In genomic region chr16:23145186-23145585, GRCh38 we compare ENCODE assay signal across 13 cellular contexts. TPM values are rescaled to one million over a fixed set of nuclear protein-coding genes. Genes with fewer than 3 reads are reported as not detected.
DNase-seq lines count a peak whose midpoint lies in the region; ATAC-seq and TF ChIP-seq lines count a peak whose summit lies in the region.
"Had no signal": no experiment of that assay in that cellular context is flagged by ENCODE, and none has a peak within 500 bp of the region (broad histone marks: within the 10 kb centered on the region; RNA-seq: fewer than 3 reads in every experiment).

No MANE protein-coding gene starts in this region.

- no TSS peak for BruUV-seq in Panc1 (replicated peaks; lab: Mats Ljungman, UMichigan)
- no TSS peak for BruUV-seq in Caco-2 (replicated peaks; lab: Mats Ljungman, UMichigan)

- peaks cover 5% of the 10 kb centered on the region; the same call in 1 of the 3 replicates for H3K36me3 Mint-ChIP-seq in GM23338 (ENCODE audit: low read depth)
- H3K36me3 Mint-ChIP-seq in stimulated activated effector memory CD8-positive, alpha-beta T cell treated with anti-CD3 and anti-CD28 coated beads, Interleukin-12 subunit alpha, Interleukin-12 subunit beta, amount 100 ng/mL, for 72 hours: peaks cover 11% of the 10 kb centered on the region
- peaks cover 5% of the 10 kb centered on the region for H3K36me3 Mint-ChIP-seq in Caco-2 (ENCODE audit: insufficient read depth, unreplicated experiment)

- CTCF ChIA-PET in Panc1 (lab: Charles Lee) (no interaction called here), Caco-2 (lab: Charles Lee) (no interaction called here)

- peak; percentile 55 for DNase-seq in GM23338 (ENCODE audit: low spot score)
- DNase-seq in Panc1 (ENCODE audit: low read depth, low spot score): no peak
- peak; percentile 75 for DNase-seq in epithelial cell of esophagus (ENCODE audit: low read depth)
- DNase-seq in stimulated activated effector memory CD8-positive, alpha-beta T cell treated with anti-CD3 and anti-CD28 coated beads, Interleukin-12 subunit alpha, Interleukin-12 subunit beta, amount 100 ng/mL, for 72 hours (ENCODE audit: low spot score in 2 of 2): peak in 1 of 2 donors; percentile 22
- no peak for DNase-seq in NCI-H2081 treated with DMSO at 0.1 percent for 48 hours (lab: John Stamatoyannopoulos, UW)
- no peak for DNase-seq in Caco-2
- DNase-seq: activated CD4-positive, alpha-beta memory T cell treated with anti-CD3 and anti-CD28 coated beads, Interleukin-2, amount 10 ng/mL, durations not matched to agents 7 days and 5 days; activated naive CD4-positive, alpha-beta T cell treated with Interleukin-2 at 50 U/mL for 16 hours; colonic mucosa; stimulated activated CD4-positive, alpha-beta T cell treated with anti-CD3 and anti-CD28 coated beads, Interleukin-1b, Interleukin-23, amount 100 ng/mL, for 48 hours; stimulated activated naive B cell treated with anti-CD40 and anti-IgM and Interleukin-4, amounts not matched to agents 10 μg/mL and 1 μg/mL and 100 μg/mL, for 72 hours had no signal

- H3K9me3 Mint-ChIP-seq in GM23338: no peaks in the 10 kb centered on the region; the same call in 2 of the 3 replicates
- no peaks in the 10 kb centered on the region for H3K9me3 Mint-ChIP-seq in stimulated activated effector memory CD8-positive, alpha-beta T cell treated with anti-CD3 and anti-CD28 coated beads, Interleukin-12 subunit alpha, Interleukin-12 subunit beta, amount 100 ng/mL, for 72 hours
- H3K9me3 Mint-ChIP-seq in Caco-2 (ENCODE audit: unreplicated experiment): no peaks in the 10 kb centered on the region
- H3K9me3 Mint-ChIP-seq: activated CD4-positive, alpha-beta memory T cell treated with anti-CD3 and anti-CD28 coated beads, Interleukin-2, amount 10 ng/mL, durations not matched to agents 7 days and 5 days; stimulated activated naive B cell treated with anti-CD40 and anti-IgM and Interleukin-4, amounts not matched to agents 10 μg/mL and 1 μg/mL and 100 μg/mL, for 72 hours had no signal

- H3K4me2 ChIP-seq in GM23338: peak overlapping the region; percentile 72

- H3K27ac Mint-ChIP-seq in GM23338 (no peak overlapping the region; the same call in 1 of the 2 replicates), Caco-2 (ENCODE audit: unreplicated experiment) (no peak overlapping the region)
- H3K27ac Mint-ChIP-seq in stimulated activated effector memory CD8-positive, alpha-beta T cell treated with anti-CD3 and anti-CD28 coated beads, Interleukin-12 subunit alpha, Interleukin-12 subunit beta, amount 100 ng/mL, for 72 hours: peak overlapping the region; percentile 7
- H3K27ac Mint-ChIP-seq: activated CD4-positive, alpha-beta memory T cell treated with anti-CD3 and anti-CD28 coated beads, Interleukin-2, amount 10 ng/mL, durations not matched to agents 7 days and 5 days; stimulated activated naive B cell treated with anti-CD40 and anti-IgM and Interleukin-4, amounts not matched to agents 10 μg/mL and 1 μg/mL and 100 μg/mL, for 72 hours had no signal

- ATAC-seq in GM23338: peak; percentile 8; the same call in 2 of the 3 replicates
- no peak for ATAC-seq in Panc1
- no peak for ATAC-seq in stimulated activated effector memory CD8-positive, alpha-beta T cell treated with anti-CD3 and anti-CD28 coated beads, Interleukin-12 subunit alpha, Interleukin-12 subunit beta, amount 100 ng/mL, for 72 hours
- ATAC-seq in HG02885 (IDR thresholded peaks at IDR 0.05; ENCODE audit: poor library complexity, unreplicated experiment): no peak
- ATAC-seq: stimulated activated naive B cell treated with anti-CD40 and anti-IgM and Interleukin-4, amounts not matched to agents 10 μg/mL and 1 μg/mL and 100 μg/mL, for 72 hours had no signal

- H3K36me3 ChIP-seq in GM23338 (ENCODE audit: insufficient read depth) (no peaks in the 10 kb centered on the region), Panc1 (ENCODE audit: control insufficient read depth, insufficient read depth, low read length) (no peaks in the 10 kb centered on the region; the same call in 1 of the 2 replicates), Caco-2 (ENCODE audit: control insufficient read depth, insufficient read depth, low read length) (no peaks in the 10 kb centered on the region)
- H3K36me3 ChIP-seq: colonic mucosa had no signal

- no peak for TF ChIP-seq CTCF in GM23338 (conservative IDR thresholded peaks at IDR 0.05; ENCODE audit: low read depth in 2 of 2)
- TF ChIP-seq CTCF in Panc1 (IDR thresholded peaks at IDR 0.05): no peak
- no peak for TF ChIP-seq CTCF in epithelial cell of esophagus (IDR thresholded peaks at IDR 0.05; ENCODE audit: insufficient read depth, low read depth, low read length, missing control alignments)
- TF ChIP-seq CTCF in Caco-2 (IDR thresholded peaks at IDR 0.05; ENCODE audit: insufficient read depth in 1 of 2, low read depth in 1 of 2, low read length in 1 of 2, severe bottlenecking in 1 of 2, unreplicated experiment in 1 of 2): no peak

- peaks cover 36% of the 10 kb centered on the region for H4K20me1 ChIP-seq in GM23338 (replicated peaks; ENCODE audit: insufficient read depth)

- intact Hi-C loops in Panc1 (cut with micrococcal nuclease; ENCODE audit: unreplicated experiment) (no loop called here), Caco-2 (cut with micrococcal nuclease; ENCODE audit: unreplicated experiment) (loop anchor here (5.0 kb wide), 1 partner anchor 63 kb away; no protein-coding TSS in a partner anchor)

- no peaks in the 10 kb centered on the region for H3K9me2 ChIP-seq in GM23338 (ENCODE audit: insufficient read depth)

- H3K9me3 ChIP-seq in Panc1 (ENCODE audit: control insufficient read depth, insufficient read depth, low read depth, low read length): no peaks in the 10 kb centered on the region
- H3K9me3 ChIP-seq in Caco-2: no peaks in the 10 kb centered on the region
- H3K9me3 ChIP-seq: colonic mucosa had no signal

- H3K4me1 Mint-ChIP-seq in GM23338 (peaks cover 46% of the 10 kb centered on the region), Caco-2 (ENCODE audit: low read depth, unreplicated experiment) (no peaks in the 10 kb centered on the region)
- peaks cover 23% of the 10 kb centered on the region for H3K4me1 Mint-ChIP-seq in stimulated activated effector memory CD8-positive, alpha-beta T cell treated with anti-CD3 and anti-CD28 coated beads, Interleukin-12 subunit alpha, Interleukin-12 subunit beta, amount 100 ng/mL, for 72 hours

- H3K27me3 ChIP-seq in GM23338 (ENCODE audit: insufficient read depth) (no peaks in the 10 kb centered on the region; the same call in 1 of the 2 replicates), Panc1 (ENCODE audit: control insufficient read depth, insufficient read depth, low read length) (no peaks in the 10 kb centered on the region), Caco-2 (replicated peaks; ENCODE audit: control insufficient read depth, insufficient read depth, low read length) (no peaks in the 10 kb centered on the region)
- H3K27me3 ChIP-seq: colonic mucosa had no signal

- no peak overlapping the region for H2AFZ ChIP-seq in GM23338

- in situ Hi-C loops in Panc1 (cut with HindIII; ENCODE audit: low pct_unique_long_range_greater_than_20kb, low sequenced_read_pairs): no loop called here

- POLR2A ChIA-PET in Panc1 (lab: Charles Lee) (interaction anchor here (0.7 kb wide), 1 partner anchor 789 kb away, joined by 3 read pairs; no protein-coding TSS in a partner anchor), Caco-2 (lab: Charles Lee) (no interaction called here)

- no peaks in the 10 kb centered on the region for H3F3A ChIP-seq in GM23338 (replicated peaks; ENCODE audit: low read depth)

- peak overlapping the region; percentile 12; the same call in 1 of the 2 replicates for H3K27ac ChIP-seq in GM23338 (ENCODE audit: low read depth)
- H3K27ac ChIP-seq in Panc1 (ENCODE audit: low read length): peak overlapping the region; percentile 68
- H3K27ac ChIP-seq: colonic mucosa had no signal

- peaks cover 44% of the 10 kb centered on the region for H3K4me1 ChIP-seq in GM23338 (ENCODE audit: insufficient read depth)
- peaks cover 53% of the 10 kb centered on the region for H3K4me1 ChIP-seq in Panc1 (ENCODE audit: control insufficient read depth, insufficient read depth, low read length)
- peaks cover 20% of the 10 kb centered on the region for H3K4me1 ChIP-seq in Caco-2

- H3K4me3 ChIP-seq in GM23338 (peak overlapping the region; percentile 16; the same call in 1 of the 2 replicates), Panc1 (ENCODE audit: low read depth in 2 of 2, low read length in 2 of 2) (0 out of 4 replicates have a peak overlapping the region, but pooled peaks of 1 of the 2 experiments have one; percentile 0), epithelial cell of esophagus (ENCODE audit: low read length) (peak overlapping the region; percentile 6), Caco-2 (ENCODE audit: low read depth, low read length) (no peak overlapping the region)
- H3K4me3 ChIP-seq: colonic mucosa had no signal

- H3K27me3 Mint-ChIP-seq in GM23338 (ENCODE audit: insufficient read depth, low read depth, poor library complexity) (peaks cover 6% of the 10 kb centered on the region), Caco-2 (ENCODE audit: insufficient read depth, unreplicated experiment) (no peaks in the 10 kb centered on the region)
- H3K27me3 Mint-ChIP-seq: stimulated activated naive B cell treated with anti-CD40 and anti-IgM and Interleukin-4, amounts not matched to agents 10 μg/mL and 1 μg/mL and 100 μg/mL, for 72 hours had no signal

- peaks cover 81% of the 10 kb centered on the region for H3K79me2 ChIP-seq in GM23338 (replicated peaks; ENCODE audit: insufficient read depth)

- H3K4me3 Mint-ChIP-seq in GM23338 (peak overlapping the region; percentile 37), Caco-2 (ENCODE audit: unreplicated experiment) (no peak overlapping the region)
- H3K4me3 Mint-ChIP-seq in stimulated activated effector memory CD8-positive, alpha-beta T cell treated with anti-CD3 and anti-CD28 coated beads, Interleukin-12 subunit alpha, Interleukin-12 subunit beta, amount 100 ng/mL, for 72 hours: no peak overlapping the region
- H3K4me3 Mint-ChIP-seq: activated CD4-positive, alpha-beta memory T cell treated with anti-CD3 and anti-CD28 coated beads, Interleukin-2, amount 10 ng/mL, durations not matched to agents 7 days and 5 days; stimulated activated naive B cell treated with anti-CD40 and anti-IgM and Interleukin-4, amounts not matched to agents 10 μg/mL and 1 μg/mL and 100 μg/mL, for 72 hours had no signal

TF ChIP-seq in GM23338, 12 proteins besides CTCF, POLR2A, EP300 and RAD21 (continues in another document):
- TF ChIP-seq STAT1 (IDR thresholded peaks at IDR 0.05; ENCODE audit: unreplicated experiment) (no peak), EZH2 (IDR thresholded peaks at IDR 0.05; ENCODE audit: low read depth, unreplicated experiment) (no peak), POLR2AphosphoS5 (IDR thresholded peaks at IDR 0.05; ENCODE audit: low read depth) (no peak), JUNB (IDR thresholded peaks at IDR 0.05; ENCODE audit: unreplicated experiment) (no peak)

RNA-seq across cellular contexts. Expression of gene USP31, which starts 4.1 kb away (rescaled TPM):
- 15.5 and 17.9 TPM in 2 replicates for total RNA-seq in GM23338 (2014; rRNA removed; shearing (Covaris generic))
- 4.2 and 4.3 TPM in 2 replicates for polyA plus RNA-seq in GM23338 (2016; fragmentation: Nextera tagmentation; extraction: Ambion mirVana)
- total RNA-seq in Panc1 (2021; ENCODE audit: unreplicated experiment) (27.2 TPM), Caco-2 (2022) (11.3 and 11.9 TPM in 2 replicates)
- polyA plus RNA-seq in Panc1 (2012; ENCODE audit: insufficient read length): 5.8 TPM

RNA-seq across cellular contexts. Expression of gene SCNN1G, which starts 37.4 kb away (rescaled TPM):
- total RNA-seq in GM23338 (2014; rRNA removed; shearing (Covaris generic)): 1.1 and 1.2 TPM in 2 replicates
- 0.97 and 1.1 TPM in 2 replicates for polyA plus RNA-seq in GM23338 (2016; fragmentation: Nextera tagmentation; extraction: Ambion mirVana)
- total RNA-seq in Panc1 (2021; ENCODE audit: unreplicated experiment): 3.4 TPM
- 2.7 TPM for polyA plus RNA-seq in Panc1 (2012; ENCODE audit: insufficient read length)
- total RNA-seq in Caco-2 (2022): not detected in 2 replicates
- total RNA-seq: activated CD4-positive, alpha-beta memory T cell treated with anti-CD3 and anti-CD28 coated beads, Interleukin-2, amount 10 ng/mL, durations not matched to agents 7 days and 5 days; NCI-H460 had no signal

Comparison
In these comparisons a context has a peak if more than half of its experiments do, and no peak if none do; other contexts are left out.
1. DNase-seq: peak in GM23338 (single experiment) and epithelial cell of esophagus (single experiment); none in Panc1 (single experiment), NCI-H2081 treated with DMSO at 0.1 percent for 48 hours (single experiment) and Caco-2 (0 of 2).